In the genomic region with DNA sequence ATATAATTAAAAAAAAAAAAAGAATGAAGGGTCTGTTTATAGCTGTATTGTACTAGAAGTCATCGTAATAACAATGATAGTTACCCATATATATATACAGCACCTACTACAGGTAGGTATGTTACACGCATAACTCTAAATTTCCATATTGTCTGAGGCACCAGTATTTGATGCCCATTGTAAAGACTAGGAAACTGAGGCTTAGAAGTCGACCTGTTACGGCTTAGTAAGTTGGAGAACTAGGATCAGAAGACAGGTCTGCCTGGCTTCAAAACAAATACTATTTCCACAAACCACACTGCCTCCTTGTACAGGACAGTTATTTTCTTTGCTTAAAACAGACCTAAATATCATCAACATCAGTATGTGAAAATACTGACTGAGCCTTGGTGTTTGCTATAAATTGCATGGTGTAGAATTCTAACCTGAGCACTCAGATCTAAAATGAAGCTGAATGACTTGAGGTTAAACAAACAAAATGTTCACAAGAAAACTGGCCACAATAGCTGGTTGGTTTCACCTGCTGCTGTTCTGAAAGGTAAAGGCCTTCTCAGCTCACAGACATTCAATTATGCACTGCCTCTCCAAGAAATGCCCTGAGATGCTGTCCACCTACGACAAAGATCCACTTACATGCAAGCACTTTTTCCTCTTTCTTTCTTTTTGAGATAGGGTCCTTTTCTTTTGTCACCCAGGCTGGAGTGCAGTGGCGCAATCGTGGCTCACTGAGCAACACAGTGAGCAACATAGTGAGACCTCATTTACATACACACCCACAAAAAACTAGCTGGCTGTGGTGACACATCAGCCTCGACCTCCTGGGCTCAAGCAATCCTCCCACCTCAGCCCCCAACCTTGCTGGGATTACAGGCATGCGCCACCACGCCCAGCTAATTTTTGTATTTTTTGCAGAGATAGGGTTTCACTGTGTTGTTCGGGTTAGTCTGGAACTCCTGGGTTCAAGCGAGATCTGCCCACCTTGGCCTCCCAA, we compare ENCODE assay signal across 9 cellular contexts. TPM values are rescaled to one million over a fixed set of nuclear protein-coding genes. Genes with fewer than 3 reads are reported as not detected.
A peak's percentile ranks its signal among the peaks of the same experiment; 100 is the strongest.
DNase-seq lines count a peak whose midpoint lies in the region; ATAC-seq and TF ChIP-seq lines count a peak whose summit lies in the region.
"Had no signal": no experiment of that assay in that cellular context is flagged by ENCODE, and none has a peak within 500 bp of the region (broad histone marks: within the 10 kb centered on the region; RNA-seq: fewer than 3 reads in every experiment).

No MANE protein-coding gene starts in this region.

- peaks cover 64 to 86% (median 73%) of the 10 kb centered on the region in 4 donors for H3K4me1 ChIP-seq in upper lobe of left lung

- TF ChIP-seq CTCF in upper lobe of left lung (IDR thresholded peaks at IDR 0.05), result no peak

- WGBS in upper lobe of left lung, 2 donors, result 79% methylated on average over 12 of the region's 12 CpGs

- H3K4me3 ChIP-seq in upper lobe of left lung, result no peak overlapping the region

- H3K27ac ChIP-seq in upper lobe of left lung, result peak overlapping the region; percentile 71 to 90 (median 88)

- TF ChIP-seq POLR2A in upper lobe of left lung (IDR thresholded peaks at IDR 0.05), result no peak

- DNase-seq in Right ventricle myocardium superior (peak; percentile 61), left cardiac atrium (no peak), RKO (ENCODE audit: low spot score) (peak; percentile 29), head of caudate nucleus (peak in 29 of 42 donors; percentile 21 to 83 (median 47)), upper lobe of left lung (peak in 1 of 2 donors; percentile 82), posterior cingulate gyrus (no peak), NCI-H1930 (lab: John Stamatoyannopoulos, UW) (no peak)

- no peaks in the 10 kb centered on the region for H3K9me3 ChIP-seq in upper lobe of left lung

- no peak for ATAC-seq in Right ventricle myocardium superior (ENCODE audit: poor library complexity)
- ATAC-seq in left cardiac atrium, result no peak
- no peak for ATAC-seq in upper lobe of left lung (ENCODE audit: low FRiP score in 2 of 2)
- no peak for ATAC-seq in HG03457 (IDR thresholded peaks at IDR 0.05; ENCODE audit: unreplicated experiment)

- intact Hi-C loops in Right ventricle myocardium superior (cut with DNase I), result no loop called here
- intact Hi-C loops in left cardiac atrium (cut with DNase I), result no loop called here
- intact Hi-C loops in head of caudate nucleus (cut with DNase I), result no loop called here
- intact Hi-C loops in posterior cingulate gyrus (cut with DNase I), result loop anchor here (10.0 kb wide), 1 partner anchor 273 kb away; a partner anchor contains a TSS

- H3K27me3 ChIP-seq in upper lobe of left lung, result no peaks in the 10 kb centered on the region

- H3K36me3 ChIP-seq in upper lobe of left lung, result peaks cover 0 to 43% (median 7%) of the 10 kb centered on the region in 4 donors

- TF ChIP-seq EP300 in upper lobe of left lung (IDR thresholded peaks at IDR 0.05), result no peak

RNA-seq across cellular contexts. Expression of a gene that starts 35.7 kb away (rescaled TPM):
- total RNA-seq in Right ventricle myocardium superior, result 26.3 TPM
- total RNA-seq in left cardiac atrium, result 10 to 100 TPM; 30.4 to 46.0 TPM
- total RNA-seq in upper lobe of left lung, result 10 to 100 TPM; 23.9 to 66.0 (median 43.8) TPM

RNA-seq across cellular contexts. Expression of a gene that starts 58.2 kb away (rescaled TPM):
- total RNA-seq in Right ventricle myocardium superior (not detected), left cardiac atrium (not detected), upper lobe of left lung (not detected)
- total RNA-seq: neural crest cell had no signal

Comparison
In these comparisons a context has a peak if more than half of its experiments do, and no peak if none do; other contexts are left out.
1. DNase-seq: peak in Right ventricle myocardium superior (single experiment), RKO (single experiment) and head of caudate nucleus (29 of 42); none in left cardiac atrium (single experiment), posterior cingulate gyrus (0 of 10) and NCI-H1930 (0 of 2).